Comparison of ENCODE assay signal across 5 cellular contexts in genomic region chr14:102440392-102440791, GRCh38.
"Had no signal": no experiment of that assay in that cellular context is flagged by ENCODE, and none has a peak within 500 bp of the region (broad histone marks: within the 10 kb centered on the region; RNA-seq: fewer than 3 reads in every experiment).

No MANE protein-coding gene starts in this region.

- H3K4me3 ChIP-seq: GM23338 had no signal

- H3K27ac ChIP-seq: HL-60 had no signal

- ATAC-seq: GM23338, HepG2 had no signal

- DNase-seq: H9, HCEC 1CT had no signal

- H3K4me2 ChIP-seq: GM23338 had no signal

- H2AFZ ChIP-seq: GM23338 had no signal
